ENCODE assay signal across 17 cellular contexts in genomic region chr5:132416306-132417009, GRCh38. TPM values are rescaled to one million over a fixed set of nuclear protein-coding genes. Genes with fewer than 3 reads are reported as not detected.
DNase-seq lines count a peak whose midpoint lies in the region; ATAC-seq, FAIRE-seq and TF ChIP-seq lines count a peak whose summit lies in the region.
"Had no signal": no experiment of that assay in that cellular context is flagged by ENCODE, and none has a peak within 500 bp of the region (broad histone marks: within the 10 kb centered on the region; RNA-seq: fewer than 3 reads in every experiment).

No MANE protein-coding gene starts in this region.

- H3K9me1 ChIP-seq in K562 (ENCODE audit: control insufficient read depth, insufficient read depth, low read length): no peaks in the 10 kb centered on the region

- H3K9me3 Mint-ChIP-seq in type B pancreatic cell: no peaks in the 10 kb centered on the region
- H3K9me3 Mint-ChIP-seq: activated CD4-positive, alpha-beta T cell treated with anti-CD3 and anti-CD28 coated beads, Interleukin-2, amount 10 ng/mL, durations not matched to agents 24 days and 14 days; activated T-helper 1 cell treated with anti-CD3 and anti-CD28 coated beads, Interleukin-12 subunit alpha, Interleukin-12 subunit beta, Interleukin-2, Interleukin-4 antibody, amounts not matched to agents 30 ng/mL and 10 ng/mL and 1 ng/mL, durations not matched to agents 14 hours and 24 hours and 36 hours; endodermal cell had no signal

- H3K9ac ChIP-seq in K562 (ENCODE audit: insufficient read depth in 1 of 2, low read depth in 2 of 2, low read length in 2 of 2): no peak overlapping the region

- no peak overlapping the region for H3K4me2 ChIP-seq in K562 (ENCODE audit: insufficient read depth, low read length)
- H3K4me2 ChIP-seq: smooth muscle cell had no signal

- H3K79me2 ChIP-seq in K562 (ENCODE audit: control insufficient read depth, insufficient read depth, low read length): no peaks in the 10 kb centered on the region

- no peak overlapping the region for H3K4me3 ChIP-seq in heart left ventricle
- no peak overlapping the region for H3K4me3 ChIP-seq in K562
- H3K4me3 ChIP-seq in muscle layer of duodenum (ENCODE audit: low read depth in 1 of 2, low read length in 2 of 2): no peak overlapping the region
- H3K4me3 ChIP-seq: smooth muscle cell, testis had no signal

- H3K27me3 Mint-ChIP-seq in type B pancreatic cell: no peaks in the 10 kb centered on the region
- H3K27me3 Mint-ChIP-seq: activated CD4-positive, alpha-beta T cell treated with anti-CD3 and anti-CD28 coated beads, Interleukin-2, amount 10 ng/mL, durations not matched to agents 24 days and 14 days had no signal

- 68 to 77% (median 73%) methylated on average over 6 of the region's 6 CpGs for WGBS in heart left ventricle, 4 donors
- WGBS in K562 (ENCODE audit: insufficient coverage, low coverage, missing lambda C conversion rate): 70% methylated on average over 6 of the region's 6 CpGs

- no peak for TF ChIP-seq RAD21 in K562 (CRISPR knock-in tag; conservative IDR thresholded peaks at IDR 0.05 in 1 of 2, IDR thresholded peaks at IDR 0.05 in 1 of 2)

- peak overlapping the region; percentile 66 for H3K27ac Mint-ChIP-seq in type B pancreatic cell
- H3K27ac Mint-ChIP-seq: endodermal cell had no signal

- H3K4me1 ChIP-seq in heart left ventricle (peaks cover 11 to 100% (median 88%) of the 10 kb centered on the region in 12 donors), K562 (replicated peaks in 1 of 2; ENCODE audit: control insufficient read depth in 2 of 2, insufficient read depth in 2 of 2, low read length in 2 of 2) (peaks cover 3 to 21% of the 10 kb centered on the region in 2 experiments; a peak in 4 of 5 replicates), muscle layer of duodenum (ENCODE audit: control insufficient read depth in 1 of 2, insufficient read depth in 2 of 2, low read length in 2 of 2) (peaks cover 36 to 67% of the 10 kb centered on the region in 2 donors)

- no TSS peak for BruUV-seq in K562 (replicated peaks; lab: Mats Ljungman, UMichigan)

- intact Hi-C loops in heart left ventricle (cut with DNase I) (loop anchor here in 1 of 10 donors (5.0 kb wide), 1 partner anchor 76 kb away; the partner anchor contains the start of gene IRF1), left ventricle myocardium superior (cut with micrococcal nuclease) (loop anchor here (10.0 kb wide), 1 partner anchor 78 kb away; the partner anchor contains the start of gene IRF1), K562 (cut with micrococcal nuclease) (no loop called here)

- H3K27ac ChIP-seq in heart left ventricle: peak overlapping the region; percentile 18 to 99 (median 74)
- no peak overlapping the region for H3K27ac ChIP-seq in K562 (ENCODE audit: extremely low read depth, low read depth, low read length)
- H3K27ac ChIP-seq in muscle layer of duodenum (ENCODE audit: low read length): peak overlapping the region; percentile 98
- H3K27ac ChIP-seq: testis had no signal

- CTCF ChIA-PET in K562 (lab: Yijun Ruan, JAX; ENCODE audit: low intra/inter-chr PET ratio): interaction anchor here (0.7 kb wide), 1 partner anchor 72 kb away, joined by 5 read pairs; no protein-coding TSS in a partner anchor

- TF ChIP-seq EP300 in K562 (IDR thresholded peaks at IDR 0.05; ENCODE audit: low read length): no peak

- no peak for ATAC-seq in heart left ventricle
- no peak for ATAC-seq in left ventricle myocardium superior
- ATAC-seq in K562: no peak
- no peak for ATAC-seq in GM21528 (IDR thresholded peaks at IDR 0.05; ENCODE audit: low FRiP score, unreplicated experiment)

- H3K9me3 ChIP-seq in heart left ventricle (peaks cover 0 to 6% (median 0%) of the 10 kb centered on the region in 12 donors), K562 (replicated peaks; ENCODE audit: control insufficient read depth, insufficient read depth, low read depth, low read length) (no peaks in the 10 kb centered on the region), muscle layer of duodenum (ENCODE audit: control insufficient read depth in 1 of 2, low read length in 2 of 2) (no peaks in the 10 kb centered on the region)
- H3K9me3 ChIP-seq: testis had no signal

- in situ Hi-C loops in K562 (cut with MboI) (no loop called here), KBM-7 (cut with MboI; ENCODE audit: low pct_unique_long_range_greater_than_20kb, low sequenced_read_pairs) (no loop called here)

- peaks cover 4% of the 10 kb centered on the region for H3K36me3 Mint-ChIP-seq in type B pancreatic cell
- H3K36me3 Mint-ChIP-seq: brain had no signal

- H3K36me3 ChIP-seq in heart left ventricle (peaks cover 0 to 21% (median 7%) of the 10 kb centered on the region in 9 donors), K562 (ENCODE audit: control insufficient read depth, insufficient read depth, low read length) (no peaks in the 10 kb centered on the region), muscle layer of duodenum (ENCODE audit: control insufficient read depth in 1 of 2, insufficient read depth in 2 of 2, low read length in 2 of 2) (peaks cover 3 to 8% of the 10 kb centered on the region in 2 donors)

- POLR2A ChIA-PET in K562 (lab: Yijun Ruan, JAX): interaction anchor here (0.6 to 1.2 kb wide), 3 partner anchors 10 to 191 kb away, joined by 3 to 4 read pairs (median 3); no protein-coding TSS in a partner anchor

- no peak for DNase-seq in heart left ventricle
- no peak for DNase-seq in left ventricle myocardium superior
- no peak for DNase-seq in K562 (ENCODE audit: extremely low read depth in 1 of 4, low spot score in 3 of 4)
- DNase-seq in type B pancreatic cell (ENCODE audit: extremely low spot score, unreplicated experiment): no peak
- DNase-seq in KBM-7: no peak
- no peak for DNase-seq in iPS-NIHi7 (ENCODE audit: extremely low spot score)
- DNase-seq: activated CD4-positive, alpha-beta T cell treated with anti-CD3 and anti-CD28 coated beads, Interleukin-2, amount 10 ng/mL, durations not matched to agents 24 days and 14 days; endodermal cell; kidney glomerular epithelial cell; NCI-H446 treated with DMSO at 0.1 percent for 48 hours; OCI-M1; testis had no signal

- no peak overlapping the region for H3K4me3 Mint-ChIP-seq in type B pancreatic cell
- H3K4me3 Mint-ChIP-seq: activated CD4-positive, alpha-beta T cell treated with anti-CD3 and anti-CD28 coated beads, Interleukin-2, amount 10 ng/mL, durations not matched to agents 24 days and 14 days; activated T-helper 1 cell treated with anti-CD3 and anti-CD28 coated beads, Interleukin-12 subunit alpha, Interleukin-12 subunit beta, Interleukin-2, Interleukin-4 antibody, amounts not matched to agents 30 ng/mL and 10 ng/mL and 1 ng/mL, durations not matched to agents 14 hours and 24 hours and 36 hours; endodermal cell had no signal

- no peaks in the 10 kb centered on the region for H4K20me1 ChIP-seq in K562 (replicated peaks; ENCODE audit: control insufficient read depth, insufficient read depth, low read length)

- no peak for FAIRE-seq in K562 (lab: Jason Lieb, UNC)

- no peaks in the 10 kb centered on the region for H3K27me3 ChIP-seq in heart left ventricle
- H3K27me3 ChIP-seq in K562 (ENCODE audit: control insufficient read depth in 2 of 2, insufficient read depth in 2 of 2, low read length in 2 of 2): no peaks in the 10 kb centered on the region
- H3K27me3 ChIP-seq in muscle layer of duodenum (ENCODE audit: low read depth, low read length): no peaks in the 10 kb centered on the region
- H3K27me3 ChIP-seq: testis had no signal

- TF ChIP-seq POLR2A in heart left ventricle (IDR thresholded peaks at IDR 0.05): no peak
- TF ChIP-seq POLR2A in K562 (conservative IDR thresholded peaks at IDR 0.05): no peak

- peaks cover 39% of the 10 kb centered on the region for H3K4me1 Mint-ChIP-seq in type B pancreatic cell (ENCODE audit: unreplicated experiment)

- TF ChIP-seq CTCF in heart left ventricle (IDR thresholded peaks at IDR 0.05) (no peak), K562 (IDR thresholded peaks at IDR 0.05 in 2 of 3, conservative IDR thresholded peaks at IDR 0.05 in 1 of 3; ENCODE audit: insufficient read depth in 2 of 3, low read depth in 1 of 3, low read length in 3 of 3) (no peak), type B pancreatic cell (conservative IDR thresholded peaks at IDR 0.05) (no peak)

- no peak overlapping the region for H2AFZ ChIP-seq in K562 (ENCODE audit: low read depth, low read length)

TF ChIP-seq in K562, 482 proteins besides CTCF, POLR2A, EP300 and RAD21:
- TF ChIP-seq MAFG (tag; conservative IDR thresholded peaks at IDR 0.05) (peak; percentile 65), MAFF (IDR thresholded peaks at IDR 0.05; ENCODE audit: low read length) (peak; percentile 80), ZNF316 (IDR thresholded peaks at IDR 0.05) (peak; percentile 91), C11orf30 (IDR thresholded peaks at IDR 0.05; ENCODE audit: low read depth) (peak; percentile 74), SRSF1 (IDR thresholded peaks at IDR 0.05; ENCODE audit: low read depth, low read length) (no peak), CBFA2T3 (IDR thresholded peaks at IDR 0.05) (no peak), MAFK (IDR thresholded peaks at IDR 0.05; ENCODE audit: low read length) (peak; percentile 45; the same call in 1 of the 2 replicates)

RNA-seq across cellular contexts. Expression of gene SLC22A5, which starts 46.9 kb away (rescaled TPM):
- total RNA-seq in heart left ventricle (10 to 100 TPM in 8 of 9 donors, 1 to 10 TPM in 1; 7.5 to 42.5 (median 13.5) TPM), left ventricle myocardium superior (26.6 TPM), K562 (2014; rRNA removed) (7.0 and 9.9 TPM in 2 replicates), K562 (2014; rRNA removed; fragmentation: Illumina TruSeq; extraction: Trizol) (7.3 and 8.3 TPM in 2 replicates), K562 (2015; rRNA removed; fragmentation: Illumina TruSeq; extraction: Trizol) (6.3 and 6.9 TPM in 2 replicates), K562 (2021) (11.5 and 13.3 TPM in 2 replicates), type B pancreatic cell (ENCODE audit: low replicate concordance) (21.6 and 39.3 TPM in 2 replicates)
- polyA plus RNA-seq in heart left ventricle (10 to 100 TPM; 11.1 to 50.1 TPM), K562 (2011; rRNA removed) (16.6 and 18.9 TPM in 2 replicates), K562 (2014; fragmentation: Illumina TruSeq; extraction: Trizol) (12.5 and 15.7 TPM in 2 replicates), K562 (2014; fragmentation: Nextera tagmentation; extraction: Ambion mirVana) (1 to 10 TPM; 3.0 to 3.3 TPM), K562 (2014; rRNA removed) (8.4 and 9.0 TPM in 2 replicates)
- 50.2 and 52.9 TPM in 2 replicates for total RNA-seq in K562 (2011; cell fraction: chromatin; rRNA removed; ENCODE audit: low replicate concordance)
- total RNA-seq in K562 (2011; cell fraction: nucleolus; rRNA removed): 43.7 and 56.8 TPM in 2 replicates
- total RNA-seq in K562 (2011; cell fraction: nucleoplasm; rRNA removed): 53.5 and 62.8 TPM in 2 replicates
- polyA plus RNA-seq in K562 (2011; cell fraction: cytosol; rRNA removed): 19.7 and 24.6 TPM in 2 replicates
- 77.0 and 105 TPM in 2 replicates for polyA plus RNA-seq in K562 (2011; cell fraction: nucleus; rRNA removed)
- polyA plus RNA-seq in K562 (2012): 5.5 and 7.3 TPM in 2 replicates
- 15.8 TPM in 2 replicates for polyA minus RNA-seq in K562 (2011; rRNA and poly(A)+ RNA removed)
- 8.6 and 11.3 TPM in 2 replicates for polyA minus RNA-seq in K562 (2011; cell fraction: cytosol; rRNA and poly(A)+ RNA removed)
- 15.1 and 16.0 TPM in 2 replicates for polyA minus RNA-seq in K562 (2011; cell fraction: nucleus; rRNA and poly(A)+ RNA removed)
